Comparison of ENCODE assay signal across 29 cellular contexts in the genomic region with DNA sequence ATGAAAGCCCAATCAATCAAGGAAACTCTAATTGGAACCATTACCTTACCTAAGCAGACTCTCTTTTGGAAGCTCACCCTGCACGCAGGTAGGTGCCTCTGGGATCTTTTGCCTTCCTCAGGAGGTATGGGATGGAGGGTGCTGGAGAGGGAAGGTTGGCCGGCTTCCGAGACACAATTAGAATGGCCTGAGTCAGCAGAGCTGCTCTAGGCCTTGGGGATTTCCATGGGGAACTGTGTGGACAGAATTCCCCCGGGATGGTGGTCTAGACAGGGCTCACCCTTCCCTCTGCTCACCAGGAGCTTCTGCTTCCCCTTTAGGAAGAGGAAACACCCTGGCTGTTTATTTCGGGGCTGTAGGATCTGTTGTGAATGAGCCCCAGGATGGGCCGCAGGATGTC.
"Had no signal": no experiment of that assay in that cellular context is flagged by ENCODE, and none has a peak within 500 bp of the region (broad histone marks: within the 10 kb centered on the region; RNA-seq: fewer than 3 reads in every experiment).

No MANE protein-coding gene starts in this region.

- H3K27ac ChIP-seq: brain microvascular endothelial cell, esophagus squamous epithelium, gastrocnemius medialis, sigmoid colon, testis, vagina, WERI-Rb-1 had no signal

- H3K27me3 Mint-ChIP-seq: activated T-helper 17 cell treated with anti-CD3 and anti-CD28 coated beads, Interleukin-2, amount 50 U/mL, for 72 hours; effector memory CD8-positive, alpha-beta T cell had no signal

- H3K27ac Mint-ChIP-seq: activated CD8-positive, alpha-beta T cell treated with anti-CD3 and anti-CD28 coated beads, Interleukin-2, amount 10 ng/mL, durations not matched to agents 7 days and 5 days; activated naive CD4-positive, alpha-beta T cell treated with anti-CD3 and anti-CD28 coated beads, Interleukin-2, amount 50 U/mL, for 72 hours; activated T-helper 17 cell treated with anti-CD3 and anti-CD28 coated beads, Interleukin-2, amount 50 U/mL, for 72 hours; progenitor cell of endocrine pancreas; type B pancreatic cell had no signal

- FAIRE-seq: islet of Langerhans had no signal

- H3K4me3 Mint-ChIP-seq: activated CD8-positive, alpha-beta T cell treated with anti-CD3 and anti-CD28 coated beads, Interleukin-2, amount 10 ng/mL, durations not matched to agents 7 days and 5 days; activated T-helper 17 cell treated with anti-CD3 and anti-CD28 coated beads, Interleukin-2, amount 50 U/mL, for 72 hours; effector memory CD8-positive, alpha-beta T cell; neural crest cell; type B pancreatic cell had no signal

- H3K27me3 ChIP-seq: brain microvascular endothelial cell, esophagus squamous epithelium, gastrocnemius medialis, sigmoid colon, testis, vagina had no signal

- DNase-seq: activated CD4-positive, alpha-beta T cell treated with anti-CD3 and anti-CD28 coated beads for 1 hour; activated CD4-positive, alpha-beta T cell treated with anti-CD3 and anti-CD28 coated beads, Interleukin-2, amount 50 U/mL, for 1 hour; activated CD8-positive, alpha-beta T cell treated with anti-CD3 and anti-CD28 coated beads, Interleukin-2, amount 10 ng/mL, durations not matched to agents 7 days and 5 days; activated T-cell treated with anti-CD3 and anti-CD28 coated beads, Interleukin-2, amount 50 U/mL, for 1 hour; aorta; brain microvascular endothelial cell; caudate nucleus; effector memory CD8-positive, alpha-beta T cell; esophagus squamous epithelium; gastrocnemius medialis; head of caudate nucleus; left cardiac atrium; mesendoderm; mucosa of descending colon; retina; sigmoid colon; stimulated activated CD4-positive, alpha-beta T cell treated with anti-CD3 and anti-CD28 coated beads, Interleukin-2, amount 100 ng/mL, for 48 hours; stimulated activated CD8-positive, alpha-beta memory T cell treated with anti-CD3 and anti-CD28 coated beads, Interleukin-4, amount 100 ng/mL, for 48 hours; stimulated activated naive CD4-positive, alpha-beta T cell; testis; WERI-Rb-1 had no signal

- H3K9me3 ChIP-seq: esophagus squamous epithelium, gastrocnemius medialis, mucosa of descending colon, sigmoid colon, testis, vagina had no signal

- ATAC-seq: activated CD8-positive, alpha-beta T cell treated with anti-CD3 and anti-CD28 coated beads, Interleukin-2, amount 10 ng/mL, durations not matched to agents 7 days and 5 days; activated naive CD4-positive, alpha-beta T cell treated with anti-CD3 and anti-CD28 coated beads, Interleukin-2, amount 50 U/mL, for 72 hours; activated T-helper 17 cell treated with anti-CD3 and anti-CD28 coated beads, Interleukin-2, amount 50 U/mL, for 72 hours; effector memory CD8-positive, alpha-beta T cell; gastrocnemius medialis; left cardiac atrium; mucosa of descending colon had no signal

- H3K4me3 ChIP-seq: esophagus squamous epithelium, gastrocnemius medialis, mucosa of descending colon, sigmoid colon, smooth muscle cell, testis, vagina had no signal

- H3K4me2 ChIP-seq: smooth muscle cell had no signal

- H3K9me3 Mint-ChIP-seq: activated T-helper 17 cell treated with anti-CD3 and anti-CD28 coated beads, Interleukin-2, amount 50 U/mL, for 72 hours; effector memory CD8-positive, alpha-beta T cell; neural crest cell; type B pancreatic cell had no signal

- H3K36me3 Mint-ChIP-seq: activated naive CD4-positive, alpha-beta T cell treated with anti-CD3 and anti-CD28 coated beads, Interleukin-2, amount 50 U/mL, for 72 hours; type B pancreatic cell had no signal

- H3K4me1 ChIP-seq: gastrocnemius medialis, sigmoid colon, testis, vagina had no signal

- H3K36me3 ChIP-seq: brain microvascular endothelial cell, esophagus squamous epithelium, gastrocnemius medialis, sigmoid colon, vagina, WERI-Rb-1 had no signal
